28 cellular contexts compared by ENCODE assay signal in genomic region chr21:18603246-18603645, GRCh38.
DNase-seq lines count a peak whose midpoint lies in the region; ATAC-seq, FAIRE-seq and TF ChIP-seq lines count a peak whose summit lies in the region.
"Had no signal": no experiment of that assay in that cellular context is flagged by ENCODE, and none has a peak within 500 bp of the region (broad histone marks: within the 10 kb centered on the region; RNA-seq: fewer than 3 reads in every experiment).

No MANE protein-coding gene starts in this region.

- ATAC-seq in GM23338: no peak
- no peak for ATAC-seq in activated naive CD4-positive, alpha-beta T cell treated with anti-CD3 and anti-CD28 coated beads, Interleukin-2, amount 50 U/mL, for 72 hours
- no peak for ATAC-seq in activated CD4-positive, alpha-beta T cell treated with anti-CD3 and anti-CD28 coated beads for 36 hours
- ATAC-seq: HCT116, T-cell had no signal

- H3K4me3 Mint-ChIP-seq in GM23338: no peak overlapping the region
- H3K4me3 Mint-ChIP-seq in activated CD4-positive, alpha-beta T cell treated with anti-CD3 and anti-CD28 coated beads for 36 hours: no peak overlapping the region
- H3K4me3 Mint-ChIP-seq: activated T-helper 1 cell treated with anti-CD3 and anti-CD28 coated beads, Interleukin-12 subunit alpha, Interleukin-12 subunit beta, Interleukin-2, Interleukin-4 antibody, amounts not matched to agents 30 ng/mL and 10 ng/mL and 1 ng/mL, durations not matched to agents 14 hours and 24 hours and 36 hours; mesothelial cell of epicardium; naive B cell; stimulated activated naive CD8-positive, alpha-beta T cell treated with anti-CD3 and anti-CD28 coated beads, Interleukin-15, Interleukin-2, amounts not matched to agents 100 ng/mL and 50 ng/mL, for 24 hours; T-cell had no signal

- no peak overlapping the region for H3K4me3 ChIP-seq in GM23338
- H3K4me3 ChIP-seq in endothelial cell of umbilical vein (replicated peaks in 1 of 3; ENCODE audit: insufficient read depth in 1 of 3, low read depth in 1 of 3, low read length in 3 of 3): no peak overlapping the region
- H3K4me3 ChIP-seq: BLaER1 treated with 17β-estradiol and CSF1 and Interleukin-3, amounts not matched to agents 10 nM and 100 nM; breast epithelium; MG63; SJCRH30 had no signal

- POLR2A ChIA-PET in endothelial cell of umbilical vein (lab: Charles Lee) (no interaction called here), HEK293T (lab: Yijun Ruan, JAX) (no interaction called here)
- POLR2A ChIA-PET in activated CD4-positive, alpha-beta T cell treated with anti-CD3 and anti-CD28 coated beads for 36 hours (lab: Charles Lee): no interaction called here

- H3K27me3 ChIP-seq in GM23338 (ENCODE audit: insufficient read depth): no peaks in the 10 kb centered on the region
- H3K27me3 ChIP-seq in endothelial cell of umbilical vein (ENCODE audit: control insufficient read depth in 2 of 2, insufficient read depth in 2 of 2, low read length in 2 of 2): no peaks in the 10 kb centered on the region
- H3K27me3 ChIP-seq: BLaER1 treated with 17β-estradiol and CSF1 and Interleukin-3, amounts not matched to agents 10 nM and 100 nM; breast epithelium; MG63; SJCRH30 had no signal

- no peak for DNase-seq in GM23338 (ENCODE audit: low spot score)
- peak in 2 of 3 experiments; percentile 80 to 97 for DNase-seq in NCI-H1417 (lab: John Stamatoyannopoulos, UW)
- DNase-seq in NCI-H345 (lab: John Stamatoyannopoulos, UW): peak; percentile 76
- peak; percentile 1 for DNase-seq in endothelial cell of umbilical vein (ENCODE audit: low read depth, low spot score)
- DNase-seq in activated naive CD4-positive, alpha-beta T cell treated with anti-CD3 and anti-CD28 coated beads, Interleukin-2, amount 50 U/mL, for 72 hours (ENCODE audit: low spot score in 2 of 2): no peak
- DNase-seq in activated CD4-positive, alpha-beta T cell treated with anti-CD3 and anti-CD28 coated beads for 36 hours: no peak
- no peak for DNase-seq in HEK293T (ENCODE audit: extremely low spot score)
- DNase-seq: activated CD4-positive, alpha-beta T cell treated with anti-CD3 and anti-CD28 coated beads, Interleukin-2, amount 50 U/mL, for 48 hours; activated CD4-positive, CD25-positive, alpha-beta regulatory T cell; activated naive CD4-positive, alpha-beta T cell treated with anti-CD3 and anti-CD28 coated beads, Interleukin-2, amount 50 U/mL, for 16 hours; amygdala; KBM-7; MG63; naive B cell; NCI-H187 treated with DMSO at 0.1 percent for 48 hours; NCI-H524 treated with DMSO at 0.1 percent for 48 hours; nucleus accumbens; SJCRH30; T-cell had no signal

- CTCF ChIA-PET in endothelial cell of umbilical vein (lab: Charles Lee) (interaction anchor here (1.3 kb wide), 1 partner anchor 104 kb away, joined by 3 read pairs; no protein-coding TSS in a partner anchor), HEK293T (lab: Yijun Ruan, JAX) (no interaction called here)
- CTCF ChIA-PET in activated CD4-positive, alpha-beta T cell treated with anti-CD3 and anti-CD28 coated beads for 36 hours (lab: Charles Lee): no interaction called here

- H3K27ac ChIP-seq in GM23338 (ENCODE audit: low read depth) (no peak overlapping the region), endothelial cell of umbilical vein (ENCODE audit: insufficient read depth, low read depth, low read length) (no peak overlapping the region)
- H3K27ac ChIP-seq: BLaER1 treated with 17β-estradiol and CSF1 and Interleukin-3, amounts not matched to agents 10 nM and 100 nM; breast epithelium; epithelial cell of prostate; SJCRH30 had no signal

- BruUV-seq in endothelial cell of umbilical vein (replicated peaks; lab: Mats Ljungman, UMichigan): no TSS peak

- H3K9me3 ChIP-seq in endothelial cell of umbilical vein (replicated peaks; ENCODE audit: control insufficient read depth, insufficient read depth, low read length): no peaks in the 10 kb centered on the region
- H3K9me3 ChIP-seq: BLaER1 treated with 17β-estradiol and CSF1 and Interleukin-3, amounts not matched to agents 10 nM and 100 nM; breast epithelium; MG63; SJCRH30 had no signal

- H3K4me1 Mint-ChIP-seq in GM23338: peaks cover 25% of the 10 kb centered on the region; the same call in 2 of the 3 replicates
- no peaks in the 10 kb centered on the region for H3K4me1 Mint-ChIP-seq in activated CD4-positive, alpha-beta T cell treated with anti-CD3 and anti-CD28 coated beads for 36 hours
- H3K4me1 Mint-ChIP-seq: mesothelial cell of epicardium, naive B cell, T-cell had no signal

- H3K27me3 Mint-ChIP-seq in GM23338 (ENCODE audit: insufficient read depth, low read depth, poor library complexity): no peaks in the 10 kb centered on the region
- no peaks in the 10 kb centered on the region for H3K27me3 Mint-ChIP-seq in activated CD4-positive, alpha-beta T cell treated with anti-CD3 and anti-CD28 coated beads for 36 hours
- H3K27me3 Mint-ChIP-seq: naive B cell; stimulated activated naive CD8-positive, alpha-beta T cell treated with anti-CD3 and anti-CD28 coated beads, Interleukin-15, Interleukin-2, amounts not matched to agents 100 ng/mL and 50 ng/mL, for 24 hours; T-cell had no signal

- H3K79me2 ChIP-seq in GM23338 (replicated peaks; ENCODE audit: insufficient read depth): no peaks in the 10 kb centered on the region
- no peaks in the 10 kb centered on the region for H3K79me2 ChIP-seq in endothelial cell of umbilical vein (ENCODE audit: control insufficient read depth, insufficient read depth, low read length)

- H3K36me3 ChIP-seq in GM23338 (ENCODE audit: insufficient read depth) (no peaks in the 10 kb centered on the region), endothelial cell of umbilical vein (ENCODE audit: control insufficient read depth in 2 of 2, extremely low read depth in 1 of 2, insufficient read depth in 2 of 2, low read length in 2 of 2) (no peaks in the 10 kb centered on the region)
- H3K36me3 ChIP-seq: BLaER1 treated with 17β-estradiol and CSF1 and Interleukin-3, amounts not matched to agents 10 nM and 100 nM; breast epithelium; MG63; SJCRH30 had no signal

- H3K9me1 ChIP-seq in endothelial cell of umbilical vein (replicated peaks; ENCODE audit: control insufficient read depth, extremely low read depth, insufficient read depth, low read length): no peaks in the 10 kb centered on the region

- peak overlapping the region; percentile 22 for H3K27ac Mint-ChIP-seq in GM23338
- no peak overlapping the region for H3K27ac Mint-ChIP-seq in activated naive CD4-positive, alpha-beta T cell treated with anti-CD3 and anti-CD28 coated beads, Interleukin-2, amount 50 U/mL, for 72 hours
- H3K27ac Mint-ChIP-seq in activated CD4-positive, alpha-beta T cell treated with anti-CD3 and anti-CD28 coated beads for 36 hours: no peak overlapping the region
- H3K27ac Mint-ChIP-seq: activated T-helper 1 cell treated with anti-CD3 and anti-CD28 coated beads, Interleukin-12 subunit alpha, Interleukin-12 subunit beta, Interleukin-2, Interleukin-4 antibody, amounts not matched to agents 30 ng/mL and 10 ng/mL and 1 ng/mL, durations not matched to agents 14 hours and 24 hours and 36 hours; mesothelial cell of epicardium; naive B cell; stimulated activated naive CD8-positive, alpha-beta T cell treated with anti-CD3 and anti-CD28 coated beads, Interleukin-15, Interleukin-2, amounts not matched to agents 100 ng/mL and 50 ng/mL, for 24 hours; T-cell had no signal

- no peaks in the 10 kb centered on the region for H3F3A ChIP-seq in GM23338 (replicated peaks; ENCODE audit: low read depth)

- H3K9me3 Mint-ChIP-seq in GM23338: peaks cover 9% of the 10 kb centered on the region
- peaks cover 5 to 11% of the 10 kb centered on the region in 2 donors for H3K9me3 Mint-ChIP-seq in activated naive CD4-positive, alpha-beta T cell treated with anti-CD3 and anti-CD28 coated beads, Interleukin-2, amount 50 U/mL, for 72 hours
- H3K9me3 Mint-ChIP-seq in activated CD4-positive, alpha-beta T cell treated with anti-CD3 and anti-CD28 coated beads for 36 hours (ENCODE audit: low read depth): no peaks in the 10 kb centered on the region
- H3K9me3 Mint-ChIP-seq: mesothelial cell of epicardium had no signal

- no peak overlapping the region for H3K9ac ChIP-seq in endothelial cell of umbilical vein (replicated peaks; ENCODE audit: extremely low read depth, insufficient read depth, low read length)
- H3K9ac ChIP-seq: BLaER1 treated with 17β-estradiol and CSF1 and Interleukin-3, amounts not matched to agents 10 nM and 100 nM had no signal

- H3K4me2 ChIP-seq in GM23338 (no peak overlapping the region), endothelial cell of umbilical vein (ENCODE audit: insufficient read depth, low read length) (no peak overlapping the region)

- H3K36me3 Mint-ChIP-seq in GM23338 (ENCODE audit: low read depth): no peaks in the 10 kb centered on the region
- no peaks in the 10 kb centered on the region for H3K36me3 Mint-ChIP-seq in activated naive CD4-positive, alpha-beta T cell treated with anti-CD3 and anti-CD28 coated beads, Interleukin-2, amount 50 U/mL, for 72 hours
- H3K36me3 Mint-ChIP-seq in activated CD4-positive, alpha-beta T cell treated with anti-CD3 and anti-CD28 coated beads for 36 hours (ENCODE audit: low read depth): no peaks in the 10 kb centered on the region
- H3K36me3 Mint-ChIP-seq: mesothelial cell of epicardium, naive B cell, T-cell had no signal

- H3K4me1 ChIP-seq in GM23338 (ENCODE audit: insufficient read depth): peaks cover 13% of the 10 kb centered on the region
- no peaks in the 10 kb centered on the region for H3K4me1 ChIP-seq in endothelial cell of umbilical vein (ENCODE audit: control insufficient read depth, extremely low read depth, insufficient read depth, low read length)
- H3K4me1 ChIP-seq: breast epithelium, SJCRH30 had no signal

- dilution Hi-C loops in endothelial cell of umbilical vein (cut with MboI; ENCODE audit: extremely low pct_ligation_motif_present, low sequenced_read_pairs): no loop called here

- TF ChIP-seq CTCF in GM23338 (conservative IDR thresholded peaks at IDR 0.05; ENCODE audit: low read depth in 2 of 2) (no peak), endothelial cell of umbilical vein (IDR thresholded peaks at IDR 0.05; ENCODE audit: extremely low read depth in 1 of 2, insufficient read depth in 1 of 2, low read depth in 1 of 2, low read length in 2 of 2) (no peak)

- 0 out of 2 replicates have a peak, but pooled peaks cover 4% of the 10 kb centered on the region for H3K9me2 ChIP-seq in GM23338 (ENCODE audit: insufficient read depth)

- intact Hi-C loops in endothelial cell of umbilical vein (cut with micrococcal nuclease): no loop called here
- intact Hi-C loops in activated CD4-positive, alpha-beta T cell treated with anti-CD3 and anti-CD28 coated beads for 36 hours (cut with DNase I, micrococcal nuclease): loop anchor here in 1 of 2 experiments (10.0 kb wide), 1 partner anchor 62 kb away; no protein-coding TSS in a partner anchor

- H4K20me1 ChIP-seq in GM23338 (replicated peaks; ENCODE audit: insufficient read depth) (no peaks in the 10 kb centered on the region), endothelial cell of umbilical vein (replicated peaks; ENCODE audit: control insufficient read depth, extremely low read depth, insufficient read depth, low read length) (no peaks in the 10 kb centered on the region)
- H4K20me1 ChIP-seq: BLaER1 treated with 17β-estradiol and CSF1 and Interleukin-3, amounts not matched to agents 10 nM and 100 nM had no signal

- TF ChIP-seq POLR2A in endothelial cell of umbilical vein (IDR thresholded peaks at IDR 0.05; ENCODE audit: low read depth, low read length): no peak

- no peak for FAIRE-seq in endothelial cell of umbilical vein (lab: Jason Lieb, UNC)
- FAIRE-seq: HTR-8/SVneo, keratinocyte had no signal

- H2AFZ ChIP-seq in GM23338 (no peak overlapping the region), endothelial cell of umbilical vein (ENCODE audit: low read depth, low read length) (no peak overlapping the region)

Comparison
In these comparisons a context has a peak if more than half of its experiments do, and no peak if none do; other contexts are left out.
1. DNase-seq: peak in NCI-H1417 (2 of 3), NCI-H345 (single experiment) and endothelial cell of umbilical vein (single experiment); none in GM23338 (single experiment), activated naive CD4-positive, alpha-beta T cell treated with anti-CD3 and anti-CD28 coated beads, Interleukin-2, amount 50 U/mL, for 72 hours (0 of 2), activated CD4-positive, alpha-beta T cell treated with anti-CD3 and anti-CD28 coated beads for 36 hours (single experiment) and HEK293T (single experiment).